ENCODE assay signal across 27 cellular contexts in genomic region chr9:106657951-106658350, GRCh38.
"Had no signal": no experiment of that assay in that cellular context is flagged by ENCODE, and none has a peak within 500 bp of the region (broad histone marks: within the 10 kb centered on the region; RNA-seq: fewer than 3 reads in every experiment).

No MANE protein-coding gene starts in this region.

- H3K27ac ChIP-seq: Peyer's patch, RWPE1, SJSA1, VCaP had no signal

- H3K4me3 ChIP-seq: Peyer's patch, SJSA1 had no signal

- H3K36me3 Mint-ChIP-seq: activated CD4-positive, alpha-beta memory T cell treated with anti-CD3 and anti-CD28 coated beads for 36 hours; activated naive CD4-positive, alpha-beta T cell treated with anti-CD3 and anti-CD28 coated beads, Interleukin-2, amount 10 ng/mL, durations not matched to agents 7 days and 5 days; activated naive CD8-positive, alpha-beta T cell treated with anti-CD3 and anti-CD28 coated beads for 36 hours had no signal

- H3K27ac Mint-ChIP-seq: activated CD4-positive, alpha-beta memory T cell treated with anti-CD3 and anti-CD28 coated beads for 36 hours; activated CD4-positive, alpha-beta T cell treated with anti-CD3 and anti-CD28 coated beads, Interleukin-2, amount 10 ng/mL, durations not matched to agents 7 days and 5 days; activated naive CD4-positive, alpha-beta T cell treated with anti-CD3 and anti-CD28 coated beads, Interleukin-2, amount 10 ng/mL, durations not matched to agents 7 days and 5 days; activated naive CD8-positive, alpha-beta T cell treated with anti-CD3 and anti-CD28 coated beads for 36 hours; activated T-cell treated with anti-CD3 and anti-CD28 coated beads, Interleukin-2, amount 50 U/mL, for 72 hours; activated T-helper 2 cell treated with anti-CD3 and anti-CD28 coated beads, Interferon-gamma antibody, Interleukin-2, Interleukin-4, amounts not matched to agents 10 μg/mL and 5 μg/mL and 100 μg/mL, durations not matched to agents 14 hours and 24 hours and 36 hours; T-helper 1 cell treated with Interleukin-12 subunit alpha and Interleukin-12 subunit beta and Interleukin-4 antibody, amounts not matched to agents 30 μg/mL and 1 μg/mL, for 36 hours had no signal

- H3K27me3 ChIP-seq: Peyer's patch, SJSA1 had no signal

- DNase-seq: activated CD4-positive, alpha-beta memory T cell treated with anti-CD3 and anti-CD28 coated beads for 36 hours; activated CD4-positive, alpha-beta T cell treated with anti-CD3 and anti-CD28 coated beads, Interleukin-2, amount 10 ng/mL, durations not matched to agents 7 days and 5 days; activated CD4-positive, CD25-positive, alpha-beta regulatory T cell; activated CD8-positive, alpha-beta memory T cell treated with anti-CD3 and anti-CD28 coated beads for 24 hours; activated gamma-delta T cell treated with Interleukin-2 at 50 U/mL for 16 hours; activated naive CD4-positive, alpha-beta T cell treated with anti-CD3 and anti-CD28 coated beads, Interleukin-2, amount 10 ng/mL, durations not matched to agents 7 days and 5 days; activated naive CD8-positive, alpha-beta T cell treated with anti-CD3 and anti-CD28 coated beads for 36 hours; activated T-cell treated with anti-CD3 and anti-CD28 coated beads, Interleukin-2, amount 50 U/mL, for 72 hours; anterior cingulate cortex; cerebellar nuclear complex; Karpas-422; NCI-H1048; NCI-H1417; NCI-H1930; NCI-H345; NCI-H510A treated with DMSO at 0.1 percent for 48 hours; NCI-H69; NK-92 treated with Interleukin-12 subunit alpha and Interleukin-12 subunit beta, amount 100 ng/mL, for 24 hours; Peyer's patch; Right ventricle myocardium superior; SW 1271 had no signal

- H3K9me3 ChIP-seq: Peyer's patch, SJSA1 had no signal

- H3K4me1 ChIP-seq: Peyer's patch, SJSA1 had no signal

- ATAC-seq: activated T-cell treated with anti-CD3 and anti-CD28 coated beads, Interleukin-2, amount 50 U/mL, for 72 hours; SK-N-SH treated with all-trans-retinoic acid at 6 μM for 48 hours had no signal

- H3K4me3 Mint-ChIP-seq: activated CD4-positive, alpha-beta memory T cell treated with anti-CD3 and anti-CD28 coated beads for 36 hours; activated CD4-positive, alpha-beta T cell treated with anti-CD3 and anti-CD28 coated beads, Interleukin-2, amount 10 ng/mL, durations not matched to agents 7 days and 5 days; activated naive CD4-positive, alpha-beta T cell treated with anti-CD3 and anti-CD28 coated beads, Interleukin-2, amount 10 ng/mL, durations not matched to agents 7 days and 5 days; activated naive CD8-positive, alpha-beta T cell treated with anti-CD3 and anti-CD28 coated beads for 36 hours; activated T-cell treated with anti-CD3 and anti-CD28 coated beads, Interleukin-2, amount 50 U/mL, for 72 hours; T-helper 1 cell treated with Interleukin-12 subunit alpha and Interleukin-12 subunit beta and Interleukin-4 antibody, amounts not matched to agents 30 μg/mL and 1 μg/mL, for 36 hours had no signal

- H3K9me3 Mint-ChIP-seq: activated CD4-positive, alpha-beta T cell treated with anti-CD3 and anti-CD28 coated beads, Interleukin-2, amount 10 ng/mL, durations not matched to agents 7 days and 5 days; activated naive CD8-positive, alpha-beta T cell treated with anti-CD3 and anti-CD28 coated beads for 36 hours had no signal

- H3K27me3 Mint-ChIP-seq: activated CD4-positive, alpha-beta memory T cell treated with anti-CD3 and anti-CD28 coated beads for 36 hours; activated CD4-positive, alpha-beta T cell treated with anti-CD3 and anti-CD28 coated beads, Interleukin-2, amount 10 ng/mL, durations not matched to agents 7 days and 5 days; activated naive CD4-positive, alpha-beta T cell treated with anti-CD3 and anti-CD28 coated beads, Interleukin-2, amount 10 ng/mL, durations not matched to agents 7 days and 5 days; activated naive CD8-positive, alpha-beta T cell treated with anti-CD3 and anti-CD28 coated beads for 36 hours had no signal

- H3K36me3 ChIP-seq: Peyer's patch, SJSA1 had no signal

- H3K4me1 Mint-ChIP-seq: activated CD4-positive, alpha-beta T cell treated with anti-CD3 and anti-CD28 coated beads, Interleukin-2, amount 10 ng/mL, durations not matched to agents 7 days and 5 days; activated naive CD4-positive, alpha-beta T cell treated with anti-CD3 and anti-CD28 coated beads, Interleukin-2, amount 10 ng/mL, durations not matched to agents 7 days and 5 days; activated naive CD8-positive, alpha-beta T cell treated with anti-CD3 and anti-CD28 coated beads for 36 hours had no signal
